Comparison of ENCODE assay signal across 9 cellular contexts in the genomic region with DNA sequence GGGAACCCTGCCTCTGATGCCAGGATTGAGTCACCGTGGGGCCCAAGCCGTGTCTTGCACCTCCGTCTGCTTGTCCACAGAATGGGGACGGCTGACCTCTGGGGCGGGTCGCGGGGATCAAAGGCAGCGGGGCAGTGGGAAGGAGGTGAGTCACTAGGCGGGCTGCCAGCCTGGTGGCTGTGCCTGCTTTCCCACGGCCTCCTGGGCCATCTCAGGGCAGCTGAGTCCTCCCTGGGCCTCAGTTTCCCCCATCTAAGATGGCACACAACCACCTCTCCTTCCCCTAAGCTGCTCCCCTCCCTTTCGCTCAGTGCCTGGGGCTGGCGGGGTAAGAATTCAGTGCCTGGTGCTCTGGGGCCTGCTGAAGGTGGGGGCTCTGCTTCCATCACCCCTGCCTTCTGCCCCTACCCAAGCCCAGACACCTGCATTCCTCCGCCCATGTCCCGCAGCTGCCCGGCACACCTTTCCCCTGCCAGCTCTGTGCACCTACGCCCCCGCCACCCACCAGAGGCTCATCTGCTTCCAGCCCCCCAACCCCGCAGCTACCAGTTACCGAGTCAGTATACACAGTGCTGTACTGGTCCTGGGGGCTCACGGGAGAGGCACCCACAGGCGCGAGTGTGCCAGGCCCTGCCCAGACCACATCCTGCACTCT. TPM values are rescaled to one million over a fixed set of nuclear protein-coding genes. Genes with fewer than 3 reads are reported as not detected.
DNase-seq lines count a peak whose midpoint lies in the region; ATAC-seq, FAIRE-seq and TF ChIP-seq lines count a peak whose summit lies in the region.
"Had no signal": no experiment of that assay in that cellular context is flagged by ENCODE, and none has a peak within 500 bp of the region (broad histone marks: within the 10 kb centered on the region; RNA-seq: fewer than 3 reads in every experiment).

No MANE protein-coding gene starts in this region.

- no peak overlapping the region for H3K4me2 ChIP-seq in K562 (ENCODE audit: insufficient read depth, low read length)

- POLR2A ChIA-PET in K562 (lab: Yijun Ruan, JAX): interaction anchor here (0.6 to 5.5 kb wide), 5 partner anchors 8 to 595 kb away, joined by 3 to 72 read pairs (median 12); no protein-coding TSS in a partner anchor

- H3K9ac ChIP-seq in K562 (ENCODE audit: insufficient read depth in 1 of 2, low read depth in 2 of 2, low read length in 2 of 2): peak overlapping the region in 1 of 2 experiments; percentile 99; a peak in 3 of 4 replicates

- TF ChIP-seq RAD21 in K562 (CRISPR knock-in tag; conservative IDR thresholded peaks at IDR 0.05 in 1 of 2, IDR thresholded peaks at IDR 0.05 in 1 of 2): no peak

- peaks cover 31% of the 10 kb centered on the region for H4K20me1 ChIP-seq in K562 (replicated peaks; ENCODE audit: control insufficient read depth, insufficient read depth, low read length)

- intact Hi-C loops in K562 (cut with micrococcal nuclease): no loop called here
- intact Hi-C loops in mucosa of descending colon (cut with DNase I, micrococcal nuclease): no loop called here
- intact Hi-C loops in posterior vena cava (cut with DNase I): loop anchor here in 1 of 2 donors (2.0 kb wide), 1 partner anchor 25 kb away; no protein-coding TSS in a partner anchor

- in situ Hi-C loops in K562 (cut with MboI): no loop called here

- no peak for TF ChIP-seq EP300 in K562 (IDR thresholded peaks at IDR 0.05; ENCODE audit: low read length)

- CTCF ChIA-PET in K562 (lab: Yijun Ruan, JAX; ENCODE audit: low intra/inter-chr PET ratio): no interaction called here

- H2AFZ ChIP-seq in K562 (ENCODE audit: low read depth, low read length): no peak overlapping the region

- peaks cover 47% of the 10 kb centered on the region for H3K79me2 ChIP-seq in K562 (ENCODE audit: control insufficient read depth, insufficient read depth, low read length)

- WGBS in K562 (ENCODE audit: insufficient coverage, low coverage, missing lambda C conversion rate): 89% methylated on average over 15 of the region's 22 CpGs

- no peak for FAIRE-seq in K562 (lab: Jason Lieb, UNC)

- ATAC-seq in K562 (no peak), mucosa of descending colon (no peak), HG02885 (IDR thresholded peaks at IDR 0.05; ENCODE audit: poor library complexity, unreplicated experiment) (no peak), HG03442 (IDR thresholded peaks at IDR 0.05; ENCODE audit: unreplicated experiment) (no peak)

- H3K27ac ChIP-seq in K562 (ENCODE audit: extremely low read depth, low read depth, low read length): no peak overlapping the region

- no peaks in the 10 kb centered on the region for H3K27me3 ChIP-seq in K562 (ENCODE audit: control insufficient read depth in 2 of 2, insufficient read depth in 2 of 2, low read length in 2 of 2)

- H3K4me3 ChIP-seq in K562: no peak overlapping the region
- no peak overlapping the region for H3K4me3 ChIP-seq in mucosa of descending colon

- TF ChIP-seq CTCF in K562 (IDR thresholded peaks at IDR 0.05 in 2 of 3, conservative IDR thresholded peaks at IDR 0.05 in 1 of 3; ENCODE audit: insufficient read depth in 2 of 3, low read depth in 1 of 3, low read length in 3 of 3) (no peak), mucosa of descending colon (IDR thresholded peaks at IDR 0.05) (no peak)

- H3K9me1 ChIP-seq in K562 (ENCODE audit: control insufficient read depth, insufficient read depth, low read length): peaks cover 7% of the 10 kb centered on the region

- H3K36me3 ChIP-seq in K562 (ENCODE audit: control insufficient read depth, insufficient read depth, low read length) (peaks cover 69% of the 10 kb centered on the region; the same call in 2 of the 3 replicates), mucosa of descending colon (ENCODE audit: low read depth) (no peaks in the 10 kb centered on the region)

- H3K4me1 ChIP-seq in K562 (replicated peaks in 1 of 2; ENCODE audit: control insufficient read depth in 2 of 2, insufficient read depth in 2 of 2, low read length in 2 of 2) (peaks cover 29 to 89% of the 10 kb centered on the region in 2 experiments), mucosa of descending colon (ENCODE audit: low read depth) (peaks cover 73% of the 10 kb centered on the region)

- DNase-seq in 8988T (peak; percentile 26), HUDEP-2 (lab: John Stamatoyannopoulos, UW; ENCODE audit: unreplicated experiment in 76 of 76) (peak in 58 of 76 experiments; percentile 20 to 76 (median 56)), K562 (ENCODE audit: extremely low read depth in 1 of 4, low spot score in 3 of 4) (peak in 2 of 4 experiments; percentile 12 to 20), mucosa of descending colon (peak in 2 of 3 donors; percentile 68 to 74), posterior vena cava (ENCODE audit: low spot score) (no peak), hippocampal formation (lab: John Stamatoyannopoulos, UW) (no peak)
- DNase-seq: NCI-H2029 treated with DMSO at 0.1 percent for 48 hours had no signal

- no TSS peak for BruUV-seq in K562 (replicated peaks; lab: Mats Ljungman, UMichigan)

- no peaks in the 10 kb centered on the region for H3K9me3 ChIP-seq in K562 (replicated peaks; ENCODE audit: control insufficient read depth, insufficient read depth, low read depth, low read length)
- H3K9me3 ChIP-seq in mucosa of descending colon: no peaks in the 10 kb centered on the region

- 0 out of 2 replicates have a peak, but pooled peaks have one; percentile 13 for TF ChIP-seq POLR2A in K562 (conservative IDR thresholded peaks at IDR 0.05)

RNA-seq across cellular contexts. Expression of a gene that starts 3.5 kb away (rescaled TPM):
- 62.3 and 206 TPM in 2 replicates for total RNA-seq in K562 (2011; cell fraction: chromatin; rRNA removed; ENCODE audit: low replicate concordance)
- total RNA-seq in K562 (2011; cell fraction: nucleolus; rRNA removed): 137 and 161 TPM in 2 replicates
- total RNA-seq in K562 (2011; cell fraction: nucleoplasm; rRNA removed): 83.2 and 85.9 TPM in 2 replicates
- total RNA-seq in K562 (2014; rRNA removed): 83.9 and 114 TPM in 2 replicates
- total RNA-seq in K562 (2014; rRNA removed; fragmentation: Illumina TruSeq; extraction: Trizol): 19.3 and 22.0 TPM in 2 replicates
- 48.6 and 51.9 TPM in 2 replicates for total RNA-seq in K562 (2015; rRNA removed; fragmentation: Illumina TruSeq; extraction: Trizol)
- total RNA-seq in K562 (2021): 179 and 191 TPM in 2 replicates
- polyA plus RNA-seq in K562 (2011; rRNA removed): 59.3 and 97.4 TPM in 2 replicates
- 77.0 and 149 TPM in 2 replicates for polyA plus RNA-seq in K562 (2011; cell fraction: cytosol; rRNA removed)
- 131 and 186 TPM in 2 replicates for polyA plus RNA-seq in K562 (2011; cell fraction: nucleus; rRNA removed)
- polyA plus RNA-seq in K562 (2012): 69.2 and 176 TPM in 2 replicates
- polyA plus RNA-seq in K562 (2014; fragmentation: Illumina TruSeq; extraction: Trizol): 44.6 and 77.5 TPM in 2 replicates
- 1 to 10 TPM; 5.1 to 5.5 TPM for polyA plus RNA-seq in K562 (2014; fragmentation: Nextera tagmentation; extraction: Ambion mirVana)
- 87.2 and 91.7 TPM in 2 replicates for polyA plus RNA-seq in K562 (2014; rRNA removed)
- polyA minus RNA-seq in K562 (2011; rRNA and poly(A)+ RNA removed): 39.4 and 48.9 TPM in 2 replicates
- 99.7 and 155 TPM in 2 replicates for polyA minus RNA-seq in K562 (2011; cell fraction: cytosol; rRNA and poly(A)+ RNA removed)
- 43.6 and 57.8 TPM in 2 replicates for polyA minus RNA-seq in K562 (2011; cell fraction: nucleus; rRNA and poly(A)+ RNA removed)
- total RNA-seq in mucosa of descending colon: 100 to 1,000 TPM; 252 to 330 (median 304) TPM
- 100 to 1,000 TPM in 1 of 2 donors, 10 to 100 TPM in 1; 99.6 to 126 TPM for total RNA-seq in posterior vena cava

RNA-seq across cellular contexts. Expression of a gene that starts 32.1 kb away (rescaled TPM):
- total RNA-seq in K562 (2011; cell fraction: chromatin; rRNA removed; ENCODE audit: low replicate concordance): 7.3 and 29.0 TPM in 2 replicates
- 16.4 and 17.0 TPM in 2 replicates for total RNA-seq in K562 (2011; cell fraction: nucleolus; rRNA removed)
- 14.3 and 16.7 TPM in 2 replicates for total RNA-seq in K562 (2011; cell fraction: nucleoplasm; rRNA removed)
- total RNA-seq in K562 (2014; rRNA removed) (5.6 and 8.1 TPM in 2 replicates), K562 (2014; rRNA removed; fragmentation: Illumina TruSeq; extraction: Trizol) (1.5 and 2.0 TPM in 2 replicates), K562 (2015; rRNA removed; fragmentation: Illumina TruSeq; extraction: Trizol) (6.4 and 6.9 TPM in 2 replicates), K562 (2021) (13.3 and 15.6 TPM in 2 replicates), mucosa of descending colon (10 to 100 TPM; 66.0 to 82.3 (median 71.5) TPM), posterior vena cava (10 to 100 TPM; 44.6 to 52.1 TPM)
- polyA plus RNA-seq in K562 (2011; rRNA removed) (10.2 and 30.9 TPM in 2 replicates), K562 (2014; fragmentation: Illumina TruSeq; extraction: Trizol) (7.4 and 11.0 TPM in 2 replicates), K562 (2014; fragmentation: Nextera tagmentation; extraction: Ambion mirVana) (under 1 TPM; 0.10 to 0.28 TPM), K562 (2014; rRNA removed) (9.6 TPM in 2 replicates)
- polyA plus RNA-seq in K562 (2011; cell fraction: cytosol; rRNA removed): 21.5 and 25.6 TPM in 2 replicates
- polyA plus RNA-seq in K562 (2011; cell fraction: nucleus; rRNA removed): 21.2 and 25.9 TPM in 2 replicates
- polyA plus RNA-seq in K562 (2012): 18.5 and 62.5 TPM in 2 replicates
- 4.1 and 4.9 TPM in 2 replicates for polyA minus RNA-seq in K562 (2011; rRNA and poly(A)+ RNA removed)
- 15.5 and 42.0 TPM in 2 replicates for polyA minus RNA-seq in K562 (2011; cell fraction: cytosol; rRNA and poly(A)+ RNA removed)
- polyA minus RNA-seq in K562 (2011; cell fraction: nucleus; rRNA and poly(A)+ RNA removed): 5.9 and 11.9 TPM in 2 replicates

RNA-seq across cellular contexts. Expression of a gene that starts 48.5 kb away (rescaled TPM):
- 14.5 and 31.8 TPM in 2 replicates for total RNA-seq in K562 (2011; cell fraction: chromatin; rRNA removed; ENCODE audit: low replicate concordance)
- 13.9 and 14.7 TPM in 2 replicates for total RNA-seq in K562 (2011; cell fraction: nucleolus; rRNA removed)
- 13.0 and 13.8 TPM in 2 replicates for total RNA-seq in K562 (2011; cell fraction: nucleoplasm; rRNA removed)
- total RNA-seq in K562 (2014; rRNA removed) (6.0 TPM in 2 replicates), K562 (2014; rRNA removed; fragmentation: Illumina TruSeq; extraction: Trizol) (2.6 and 2.7 TPM in 2 replicates), K562 (2015; rRNA removed; fragmentation: Illumina TruSeq; extraction: Trizol) (5.4 and 5.8 TPM in 2 replicates), K562 (2021) (20.5 and 24.1 TPM in 2 replicates), mucosa of descending colon (10 to 100 TPM; 39.8 to 76.8 (median 43.7) TPM), posterior vena cava (10 to 100 TPM; 55.8 to 57.1 TPM)
- polyA plus RNA-seq in K562 (2011; rRNA removed) (10.9 and 24.8 TPM in 2 replicates), K562 (2014; fragmentation: Illumina TruSeq; extraction: Trizol) (11.9 and 12.0 TPM in 2 replicates), K562 (2014; fragmentation: Nextera tagmentation; extraction: Ambion mirVana) (1 to 10 TPM; 1.1 to 2.2 TPM), K562 (2014; rRNA removed) (8.2 and 10.3 TPM in 2 replicates)
- polyA plus RNA-seq in K562 (2011; cell fraction: cytosol; rRNA removed): 30.7 and 31.8 TPM in 2 replicates
- polyA plus RNA-seq in K562 (2011; cell fraction: nucleus; rRNA removed): 10.5 and 12.5 TPM in 2 replicates
- 10.9 and 12.9 TPM in 2 replicates for polyA plus RNA-seq in K562 (2012)
- 10.3 and 10.6 TPM in 2 replicates for polyA minus RNA-seq in K562 (2011; rRNA and poly(A)+ RNA removed)
- 26.8 and 37.9 TPM in 2 replicates for polyA minus RNA-seq in K562 (2011; cell fraction: cytosol; rRNA and poly(A)+ RNA removed)
- polyA minus RNA-seq in K562 (2011; cell fraction: nucleus; rRNA and poly(A)+ RNA removed): 3.9 and 8.2 TPM in 2 replicates

RNA-seq across cellular contexts. Expression of a gene that starts 49.1 kb away (rescaled TPM):
- 6.2 and 19.6 TPM in 2 replicates for total RNA-seq in K562 (2011; cell fraction: chromatin; rRNA removed; ENCODE audit: low replicate concordance)
- total RNA-seq in K562 (2011; cell fraction: nucleolus; rRNA removed): 14.0 and 17.2 TPM in 2 replicates
- 8.0 and 12.0 TPM in 2 replicates for total RNA-seq in K562 (2011; cell fraction: nucleoplasm; rRNA removed)
- total RNA-seq in K562 (2014; rRNA removed): 0.94 and 1.2 TPM in 2 replicates
- 0.25 and 0.48 TPM in 2 replicates for total RNA-seq in K562 (2014; rRNA removed; fragmentation: Illumina TruSeq; extraction: Trizol)
- total RNA-seq in K562 (2015; rRNA removed; fragmentation: Illumina TruSeq; extraction: Trizol): 0.53 and 0.72 TPM in 2 replicates
- total RNA-seq in K562 (2021): 1.6 TPM in 2 replicates
- 2.6 and 9.3 TPM in 2 replicates for polyA plus RNA-seq in K562 (2011; rRNA removed)
- 3.7 and 5.5 TPM in 2 replicates for polyA plus RNA-seq in K562 (2011; cell fraction: cytosol; rRNA removed)
- 59.2 and 77.4 TPM in 2 replicates for polyA plus RNA-seq in K562 (2011; cell fraction: nucleus; rRNA removed)
- 2.1 and 5.9 TPM in 2 replicates for polyA plus RNA-seq in K562 (2012)
- 0.78 and 1.4 TPM in 2 replicates for polyA plus RNA-seq in K562 (2014; fragmentation: Illumina TruSeq; extraction: Trizol)
- polyA plus RNA-seq in K562 (2014; fragmentation: Nextera tagmentation; extraction: Ambion mirVana): under 1 TPM; 0.07 to 0.13 TPM
- polyA plus RNA-seq in K562 (2014; rRNA removed): 1.6 and 3.9 TPM in 2 replicates
- 0.60 and 0.74 TPM in 2 replicates for polyA minus RNA-seq in K562 (2011; rRNA and poly(A)+ RNA removed)
- polyA minus RNA-seq in K562 (2011; cell fraction: cytosol; rRNA and poly(A)+ RNA removed): not detected in 2 replicates
- polyA minus RNA-seq in K562 (2011; cell fraction: nucleus; rRNA and poly(A)+ RNA removed): 5.4 and 8.3 TPM in 2 replicates
- total RNA-seq in mucosa of descending colon: 1 to 10 TPM; 2.2 to 5.3 (median 3.4) TPM
- 1 to 10 TPM in 1 of 2 donors, under 1 TPM in 1; 0.90 to 2.4 TPM for total RNA-seq in posterior vena cava

Comparison
In these comparisons a context has a peak if more than half of its experiments do, and no peak if none do; other contexts are left out.
1. DNase-seq: peak in 8988T (single experiment), HUDEP-2 (58 of 76) and mucosa of descending colon (2 of 3); none in posterior vena cava (single experiment) and hippocampal formation (0 of 2).